In the genomic region with DNA sequence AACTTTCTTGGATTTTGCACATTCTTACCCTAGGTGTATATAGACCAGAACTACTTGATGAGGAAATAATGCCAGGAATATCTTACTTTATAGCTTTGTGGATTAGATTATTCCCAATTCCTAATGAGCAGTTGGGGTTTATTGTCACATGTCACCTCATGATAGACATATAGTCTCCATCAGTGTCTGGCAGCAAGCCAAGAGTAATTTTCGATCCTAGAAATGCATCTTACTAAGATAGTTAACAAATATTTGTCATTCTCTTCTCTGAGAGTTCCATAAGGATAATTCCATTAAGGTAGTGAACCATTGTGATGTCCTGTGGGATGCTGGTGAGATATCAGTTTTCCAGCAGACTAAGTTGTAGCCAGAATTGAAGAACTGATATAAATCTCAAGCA, we compare ENCODE assay signal across 29 cellular contexts.
"Had no signal": no experiment of that assay in that cellular context is flagged by ENCODE, and none has a peak within 500 bp of the region (broad histone marks: within the 10 kb centered on the region; RNA-seq: fewer than 3 reads in every experiment).

No MANE protein-coding gene starts in this region.

- H3K27me3 Mint-ChIP-seq: activated B cell treated with CpG ODN at 0.5 μM for 24 hours; activated CD4-positive, alpha-beta T cell treated with anti-CD3 and anti-CD28 coated beads, Interleukin-2, amount 10 ng/mL, durations not matched to agents 24 days and 14 days; central memory CD8-positive, alpha-beta T cell had no signal

- FAIRE-seq: astrocyte, RCC 7860 had no signal

- H3K9me3 Mint-ChIP-seq: activated B cell treated with CpG ODN at 0.5 μM for 24 hours; activated CD4-positive, alpha-beta T cell treated with anti-CD3 and anti-CD28 coated beads, Interleukin-2, amount 10 ng/mL, durations not matched to agents 24 days and 14 days; activated naive CD4-positive, alpha-beta T cell treated with anti-CD3 and anti-CD28 coated beads for 36 hours; activated T-cell treated with anti-CD3 and anti-CD28 coated beads, Interleukin-2, amount 50 U/mL, for 4 hours; T-cell had no signal

- DNase-seq: activated B cell treated with CpG ODN at 0.5 μM for 24 hours; activated CD4-positive, alpha-beta T cell treated with anti-CD3 and anti-CD28 coated beads for 1 hour; activated CD4-positive, alpha-beta T cell treated with anti-CD3 and anti-CD28 coated beads, Interleukin-2, amount 10 ng/mL, durations not matched to agents 24 days and 14 days; activated CD4-positive, alpha-beta T cell treated with anti-CD3 and anti-CD28 coated beads, Interleukin-2, amount 50 U/mL, for 48 hours; activated CD8-positive, alpha-beta memory T cell treated with anti-CD3 and anti-CD28 coated beads for 24 hours; activated gamma-delta T cell; activated naive CD4-positive, alpha-beta T cell treated with anti-CD3 and anti-CD28 coated beads for 36 hours; activated T-cell treated with anti-CD3 and anti-CD28 coated beads, Interleukin-2, amount 50 U/mL, for 4 hours; amygdala; cortex of kidney; Karpas-422; NCI-H1048; NCI-H1436 treated with DMSO at 0.1 percent for 48 hours; NCI-H187; NCI-H2081; NCI-H2171 treated with DMSO at 0.1 percent for 48 hours; NCI-H226; NCI-H526; NK-92 treated with Interleukin-12 subunit alpha and Interleukin-12 subunit beta, amount 100 ng/mL, for 24 hours; PC-3; SHP77; T-cell; T-helper 2 cell; T1000 had no signal

- H3K36me3 Mint-ChIP-seq: activated naive CD8-positive, alpha-beta T cell; brain; T-cell had no signal

- H3K4me3 Mint-ChIP-seq: activated B cell treated with CpG ODN at 0.5 μM for 24 hours; activated CD4-positive, alpha-beta T cell treated with anti-CD3 and anti-CD28 coated beads, Interleukin-2, amount 10 ng/mL, durations not matched to agents 24 days and 14 days; activated naive CD4-positive, alpha-beta T cell treated with anti-CD3 and anti-CD28 coated beads for 36 hours; activated naive CD8-positive, alpha-beta T cell; activated T-cell treated with anti-CD3 and anti-CD28 coated beads, Interleukin-2, amount 50 U/mL, for 4 hours; brain; central memory CD8-positive, alpha-beta T cell; T-cell had no signal

- H3K27ac Mint-ChIP-seq: activated B cell treated with CpG ODN at 0.5 μM for 24 hours; activated CD4-positive, alpha-beta T cell treated with anti-CD3 and anti-CD28 coated beads, Interleukin-2, amount 10 ng/mL, durations not matched to agents 24 days and 14 days; activated naive CD4-positive, alpha-beta T cell treated with anti-CD3 and anti-CD28 coated beads for 36 hours; activated naive CD8-positive, alpha-beta T cell; brain; T-cell had no signal

- H3K4me1 Mint-ChIP-seq: activated B cell treated with CpG ODN at 0.5 μM for 24 hours; activated CD4-positive, alpha-beta T cell treated with anti-CD3 and anti-CD28 coated beads, Interleukin-2, amount 10 ng/mL, durations not matched to agents 24 days and 14 days; central memory CD8-positive, alpha-beta T cell; T-cell had no signal
